Comparison of ENCODE assay signal across 15 cellular contexts in the genomic region with DNA sequence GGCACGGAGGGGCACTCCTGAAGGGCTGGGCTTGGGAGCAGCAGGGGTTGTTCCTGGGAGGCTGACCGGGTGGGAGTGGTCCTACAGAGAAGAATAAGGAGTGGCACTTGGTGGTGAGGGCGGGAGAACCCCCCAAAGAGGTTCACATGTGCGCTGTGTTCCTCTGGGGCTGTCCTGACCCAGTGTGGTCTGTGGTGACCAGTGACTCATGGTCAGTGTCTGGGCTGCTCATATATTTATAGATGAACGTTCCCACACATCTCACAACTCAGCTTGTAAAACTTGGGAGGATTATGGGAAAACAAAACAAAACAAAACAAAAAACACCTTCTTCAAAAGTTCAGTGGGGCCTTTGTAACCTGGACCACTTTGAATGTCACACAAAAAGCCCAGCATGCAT. TPM values are rescaled to one million over a fixed set of nuclear protein-coding genes. Genes with fewer than 3 reads are reported as not detected.
DNase-seq lines count a peak whose midpoint lies in the region; ATAC-seq, FAIRE-seq and TF ChIP-seq lines count a peak whose summit lies in the region.
"Had no signal": no experiment of that assay in that cellular context is flagged by ENCODE, and none has a peak within 500 bp of the region (broad histone marks: within the 10 kb centered on the region; RNA-seq: fewer than 3 reads in every experiment).

No MANE protein-coding gene starts in this region.

- TF ChIP-seq CTCF in HFF-Myc (IDR thresholded peaks at IDR 0.05; ENCODE audit: low read depth, low read length, missing control alignments) (no peak), astrocyte (IDR thresholded peaks at IDR 0.05; ENCODE audit: insufficient read depth, low read depth, low read length) (no peak)

- no peaks in the 10 kb centered on the region for H3K9me3 ChIP-seq in astrocyte (ENCODE audit: insufficient read depth, low read depth, low read length)
- H3K9me3 ChIP-seq: SJCRH30 had no signal

- H3K4me3 ChIP-seq in HFF-Myc (replicated peaks; ENCODE audit: low read depth, low read length) (no peak overlapping the region), astrocyte (ENCODE audit: insufficient read depth, low read depth, low read length) (no peak overlapping the region)
- H3K4me3 ChIP-seq: BLaER1, SJCRH30 had no signal

- peaks cover 5% of the 10 kb centered on the region for H3K9me3 Mint-ChIP-seq in astrocyte (ENCODE audit: unreplicated experiment)
- H3K9me3 Mint-ChIP-seq: activated CD4-positive, alpha-beta memory T cell treated with anti-CD3 and anti-CD28 coated beads, Interleukin-2, amount 10 ng/mL, durations not matched to agents 7 days and 5 days had no signal

- H3K27me3 ChIP-seq in astrocyte (ENCODE audit: insufficient read depth, low read length) = no peaks in the 10 kb centered on the region
- H3K27me3 ChIP-seq: BLaER1, SJCRH30 had no signal

- H3K27me3 Mint-ChIP-seq in astrocyte (ENCODE audit: low read depth, unreplicated experiment) = no peaks in the 10 kb centered on the region

- peak; percentile 56 for DNase-seq in AG08396 (ENCODE audit: low spot score)
- DNase-seq in HFF-Myc (ENCODE audit: extremely low read depth, low read depth) = peak; percentile 40
- peak; percentile 78 for DNase-seq in astrocyte (ENCODE audit: low read depth)
- peak; percentile 56 for DNase-seq in kidney glomerular epithelial cell (lab: John Stamatoyannopoulos, UW)
- no peak for DNase-seq in inferior parietal cortex (ENCODE audit: extremely low spot score)
- no peak for DNase-seq in NCI-H187 treated with DMSO at 0.1 percent for 48 hours (lab: John Stamatoyannopoulos, UW)
- no peak for DNase-seq in COLO668 (lab: John Stamatoyannopoulos, UW; ENCODE audit: unreplicated experiment)
- DNase-seq: activated CD4-positive, alpha-beta memory T cell treated with anti-CD3 and anti-CD28 coated beads, Interleukin-2, amount 10 ng/mL, durations not matched to agents 7 days and 5 days; activated effector memory CD4-positive, alpha-beta T cell treated with anti-CD3 and anti-CD28 coated beads, Interleukin-2, amount 50 U/mL, for 16 hours; NCI-H1048; SJCRH30; substantia nigra had no signal

- H3K4me3 Mint-ChIP-seq in astrocyte (ENCODE audit: unreplicated experiment) = no peak overlapping the region
- H3K4me3 Mint-ChIP-seq: activated CD4-positive, alpha-beta memory T cell treated with anti-CD3 and anti-CD28 coated beads, Interleukin-2, amount 10 ng/mL, durations not matched to agents 7 days and 5 days had no signal

- no peak overlapping the region for H3K9ac ChIP-seq in astrocyte (ENCODE audit: low read length)
- H3K9ac ChIP-seq: BLaER1 had no signal

- H2AFZ ChIP-seq in astrocyte (ENCODE audit: low read depth, low read length) = no peak overlapping the region

- no peaks in the 10 kb centered on the region for H3K79me2 ChIP-seq in astrocyte (ENCODE audit: insufficient read depth, low read length)

- peaks cover 14% of the 10 kb centered on the region for H3K4me1 Mint-ChIP-seq in astrocyte (ENCODE audit: low read depth, unreplicated experiment)
- H3K4me1 Mint-ChIP-seq: activated CD4-positive, alpha-beta memory T cell treated with anti-CD3 and anti-CD28 coated beads, Interleukin-2, amount 10 ng/mL, durations not matched to agents 7 days and 5 days had no signal

- H3K36me3 Mint-ChIP-seq in astrocyte (ENCODE audit: low read depth, unreplicated experiment) = no peaks in the 10 kb centered on the region

- ATAC-seq in HG03159 (IDR thresholded peaks at IDR 0.05; ENCODE audit: unreplicated experiment) = no peak

- H3K36me3 ChIP-seq in astrocyte (ENCODE audit: insufficient read depth, low read length) = no peaks in the 10 kb centered on the region
- H3K36me3 ChIP-seq: BLaER1, SJCRH30 had no signal

- H3K27ac Mint-ChIP-seq in astrocyte (ENCODE audit: unreplicated experiment) = peak overlapping the region; percentile 56
- H3K27ac Mint-ChIP-seq: activated CD4-positive, alpha-beta memory T cell treated with anti-CD3 and anti-CD28 coated beads, Interleukin-2, amount 10 ng/mL, durations not matched to agents 7 days and 5 days had no signal

- peak overlapping the region; percentile 62 for H3K4me2 ChIP-seq in astrocyte (ENCODE audit: low read length)
- H3K4me2 ChIP-seq: BLaER1 had no signal

- peaks cover 16% of the 10 kb centered on the region for H3K4me1 ChIP-seq in astrocyte (ENCODE audit: insufficient read depth, low read length)
- H3K4me1 ChIP-seq: BLaER1, SJCRH30 had no signal

- FAIRE-seq in astrocyte (lab: Jason Lieb, UNC) = no peak

- no peak overlapping the region for H3K27ac ChIP-seq in astrocyte (ENCODE audit: low read depth, low read length)
- H3K27ac ChIP-seq: BLaER1, SJCRH30 had no signal

- H4K20me1 ChIP-seq in astrocyte (ENCODE audit: insufficient read depth, low read length) = no peaks in the 10 kb centered on the region
- H4K20me1 ChIP-seq: BLaER1 had no signal

RNA-seq across cellular contexts. Expression of a gene that starts 10.0 kb away (rescaled TPM):
- total RNA-seq in astrocyte = not detected in 2 replicates
- total RNA-seq: activated CD4-positive, alpha-beta memory T cell treated with anti-CD3 and anti-CD28 coated beads, Interleukin-2, amount 10 ng/mL, durations not matched to agents 7 days and 5 days; mucosa of gallbladder had no signal

Comparison
In these comparisons a context has a peak if more than half of its experiments do, and no peak if none do; other contexts are left out.
1. DNase-seq: peak in AG08396 (single experiment), HFF-Myc (single experiment), astrocyte (single experiment) and kidney glomerular epithelial cell (single experiment); none in inferior parietal cortex (single experiment), NCI-H187 treated with DMSO at 0.1 percent for 48 hours (single experiment) and COLO668 (single experiment).